In the genomic region with DNA sequence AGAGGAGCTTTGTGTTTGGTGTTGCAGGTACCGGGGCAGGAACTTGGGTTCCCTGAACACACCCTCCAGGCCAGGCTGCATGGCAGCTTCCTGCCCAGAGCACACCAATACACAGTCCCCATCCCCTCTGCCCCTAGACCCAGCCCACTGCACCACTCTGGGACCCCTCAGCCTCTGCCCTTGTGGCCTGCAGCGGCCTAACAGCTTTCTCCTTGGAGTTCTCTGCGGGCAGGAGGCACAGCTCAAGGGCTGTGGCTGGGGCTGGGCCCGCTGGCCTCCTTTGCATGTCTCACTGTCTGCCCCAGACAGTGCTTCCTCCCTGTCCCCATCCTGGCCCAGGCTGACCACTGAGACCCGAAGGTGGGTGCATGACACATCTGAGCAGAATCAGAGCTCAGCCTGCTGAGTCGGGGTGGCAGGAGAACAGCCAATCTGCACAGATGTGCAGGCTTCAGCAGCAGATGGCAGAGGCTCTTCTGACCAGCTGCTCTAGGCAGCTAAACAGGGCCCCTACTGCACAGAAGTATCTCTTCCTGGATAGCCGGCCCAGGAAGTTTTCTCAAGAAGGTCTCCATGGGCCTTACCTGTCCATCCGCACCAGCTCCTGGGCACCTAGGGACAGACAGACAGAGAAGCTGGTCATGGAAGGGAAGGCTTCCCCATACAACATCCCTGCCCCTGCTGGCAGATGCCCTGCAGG, we compare ENCODE assay signal across 8 cellular contexts. TPM values are rescaled to one million over a fixed set of nuclear protein-coding genes. Genes with fewer than 3 reads are reported as not detected.
DNase-seq lines count a peak whose midpoint lies in the region; TF ChIP-seq lines count a peak whose summit lies in the region.
"Had no signal": no experiment of that assay in that cellular context is flagged by ENCODE, and none has a peak within 500 bp of the region (broad histone marks: within the 10 kb centered on the region; RNA-seq: fewer than 3 reads in every experiment).

No MANE protein-coding gene starts in this region.

- TF ChIP-seq POLR2A in sigmoid colon (IDR thresholded peaks at IDR 0.05) (no peak), lower leg skin (IDR thresholded peaks at IDR 0.05) (no peak)

- H3K4me3 ChIP-seq in sigmoid colon (no peak overlapping the region), lower leg skin (ENCODE audit: low read depth, poor library complexity, severe bottlenecking) (no peak overlapping the region)
- H3K4me3 ChIP-seq: ovary had no signal

- peaks cover 100% of the 10 kb centered on the region for H3K4me1 Mint-ChIP-seq in dendritic cell treated with granulocyte-macrophage colony-stimulating factor and Interleukin-4, amounts not matched to agents 40 ng/mL and 50 ng/mL, for 4 days (ENCODE audit: low read depth)

- peak overlapping the region; percentile 88 for H3K27ac Mint-ChIP-seq in dendritic cell treated with granulocyte-macrophage colony-stimulating factor and Interleukin-4, amounts not matched to agents 40 ng/mL and 50 ng/mL, for 4 days

- no peak for TF ChIP-seq EP300 in sigmoid colon (IDR thresholded peaks at IDR 0.05)

- H3K27ac ChIP-seq in sigmoid colon, result peak overlapping the region in 3 of 4 donors; percentile 8 to 38 (median 33)
- H3K27ac ChIP-seq: ovary had no signal

- H3K9me3 ChIP-seq in sigmoid colon, result no peaks in the 10 kb centered on the region
- H3K9me3 ChIP-seq: ovary had no signal

- 60 to 74% methylated on average over 8 of the region's 8 CpGs for WGBS in sigmoid colon, 2 donors
- WGBS in lower leg skin, 2 donors, result 72 to 86% methylated on average over 8 of the region's 8 CpGs

- DNase-seq in DMS 273 treated with DMSO at 0.1 percent for 48 hours (lab: John Stamatoyannopoulos, UW), result peak; percentile 52
- DNase-seq in NCI-H1694 (lab: John Stamatoyannopoulos, UW), result peak; percentile 58
- DNase-seq in sigmoid colon, result no peak
- DNase-seq in HUDEP-2 (lab: John Stamatoyannopoulos, UW; ENCODE audit: unreplicated experiment in 76 of 76), result no peak
- no peak for DNase-seq in lower leg skin (ENCODE audit: low spot score in 2 of 2)
- DNase-seq in COLO829 (ENCODE audit: low spot score), result no peak
- DNase-seq: ovary had no signal

- H3K36me3 Mint-ChIP-seq in dendritic cell treated with granulocyte-macrophage colony-stimulating factor and Interleukin-4, amounts not matched to agents 40 ng/mL and 50 ng/mL, for 4 days (ENCODE audit: low read depth), result peaks cover 76% of the 10 kb centered on the region

- no peak for TF ChIP-seq CTCF in sigmoid colon (IDR thresholded peaks at IDR 0.05)
- no peak for TF ChIP-seq CTCF in lower leg skin (IDR thresholded peaks at IDR 0.05)

- peaks cover 15 to 57% (median 42%) of the 10 kb centered on the region in 4 donors for H3K36me3 ChIP-seq in sigmoid colon
- H3K36me3 ChIP-seq: ovary had no signal

- H3K4me1 ChIP-seq in sigmoid colon, result peaks cover 0 to 61% (median 35%) of the 10 kb centered on the region in 4 donors

- H3K27me3 Mint-ChIP-seq in dendritic cell treated with granulocyte-macrophage colony-stimulating factor and Interleukin-4, amounts not matched to agents 40 ng/mL and 50 ng/mL, for 4 days, result no peaks in the 10 kb centered on the region

- no peaks in the 10 kb centered on the region for H3K9me3 Mint-ChIP-seq in dendritic cell treated with granulocyte-macrophage colony-stimulating factor and Interleukin-4, amounts not matched to agents 40 ng/mL and 50 ng/mL, for 4 days

- H3K4me3 Mint-ChIP-seq in dendritic cell treated with granulocyte-macrophage colony-stimulating factor and Interleukin-4, amounts not matched to agents 40 ng/mL and 50 ng/mL, for 4 days, result peak overlapping the region; percentile 21

- intact Hi-C loops in dendritic cell treated with granulocyte-macrophage colony-stimulating factor and Interleukin-4, amounts not matched to agents 40 ng/mL and 50 ng/mL, for 4 days (cut with micrococcal nuclease), result loop anchor here (2.0 kb wide), 1 partner anchor 16 kb away; no protein-coding TSS in a partner anchor
- intact Hi-C loops in sigmoid colon (cut with DNase I) (no loop called here), lower leg skin (cut with DNase I; ENCODE audit: low total_unique reads) (no loop called here)

- no peaks in the 10 kb centered on the region for H3K27me3 ChIP-seq in sigmoid colon
- H3K27me3 ChIP-seq: ovary had no signal

RNA-seq across cellular contexts. Expression of a gene that starts 20.8 kb away (rescaled TPM):
- 10 to 100 TPM; 24.6 to 46.7 (median 40.3) TPM for total RNA-seq in sigmoid colon
- polyA plus RNA-seq in sigmoid colon, result 10 to 100 TPM; 12.0 to 73.1 (median 30.7) TPM
- total RNA-seq in lower leg skin, result 10 to 100 TPM; 14.5 to 56.5 (median 23.2) TPM

RNA-seq across cellular contexts. Expression of a gene that starts 33.0 kb away (rescaled TPM):
- total RNA-seq in sigmoid colon, result under 1 TPM in 1 of 4 donors, not detected in 3; 0.55 TPM
- polyA plus RNA-seq in sigmoid colon, result under 1 TPM in 1 of 3 donors, not detected in 2; 0.25 TPM
- total RNA-seq in lower leg skin, result under 1 TPM; 0.06 to 0.27 (median 0.14) TPM

Comparison
In these comparisons a context has a peak if more than half of its experiments do, and no peak if none do; other contexts are left out.
1. DNase-seq: peak in DMS 273 treated with DMSO at 0.1 percent for 48 hours (single experiment) and NCI-H1694 (single experiment); none in sigmoid colon (single experiment), HUDEP-2 (0 of 76), lower leg skin (0 of 2) and COLO829 (single experiment).